Comparison of ENCODE assay signal across 15 cellular contexts in the genomic region with DNA sequence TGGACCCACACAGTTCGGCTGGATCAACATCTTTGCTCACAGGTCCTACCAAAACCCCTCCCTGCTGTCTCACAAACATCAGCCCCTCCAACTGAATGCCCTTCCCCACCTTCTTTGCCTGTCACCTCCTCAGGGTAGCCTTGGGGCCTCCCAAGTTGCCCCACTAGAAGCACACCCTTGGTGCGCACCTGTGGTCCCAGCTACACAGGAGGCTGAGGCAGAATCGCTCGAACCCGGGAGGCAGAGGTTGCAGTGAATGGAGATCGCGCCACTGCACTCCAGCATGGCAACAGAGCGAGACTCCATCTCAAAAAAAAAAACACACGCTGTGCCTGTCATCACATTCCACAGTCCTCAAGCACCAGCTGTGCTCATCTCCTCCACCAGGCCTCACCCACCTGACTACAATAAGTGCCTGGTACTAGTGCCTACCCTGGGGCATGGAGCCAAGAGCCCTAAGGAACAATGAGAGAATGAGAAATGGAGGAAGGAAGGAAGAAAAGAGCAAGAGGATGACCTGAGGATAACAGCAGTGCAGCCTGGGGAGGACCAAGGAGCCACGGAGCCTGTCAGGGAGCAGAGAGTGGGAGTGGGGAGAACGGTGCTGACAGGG. TPM values are rescaled to one million over a fixed set of nuclear protein-coding genes. Genes with fewer than 3 reads are reported as not detected.
DNase-seq lines count a peak whose midpoint lies in the region; ATAC-seq and TF ChIP-seq lines count a peak whose summit lies in the region.
"Had no signal": no experiment of that assay in that cellular context is flagged by ENCODE, and none has a peak within 500 bp of the region (broad histone marks: within the 10 kb centered on the region; RNA-seq: fewer than 3 reads in every experiment).

No MANE protein-coding gene starts in this region.

- no peaks in the 10 kb centered on the region for H3K9me3 ChIP-seq in OCI-LY3 (ENCODE audit: insufficient read depth, low read length)

- no peak for DNase-seq in endothelial cell (ENCODE audit: low spot score)
- DNase-seq in myocyte (ENCODE audit: low read depth): peak; percentile 30
- DNase-seq in NCI-H748 (lab: John Stamatoyannopoulos, UW; ENCODE audit: unreplicated experiment): no peak
- no peak for DNase-seq in germinal center (ENCODE audit: low spot score)
- DNase-seq: activated CD8-positive, alpha-beta memory T cell treated with anti-CD3 and anti-CD28 coated beads, Interleukin-2, amount 50 U/mL, for 4 hours; NCI-H1436; NCI-H510A treated with DMSO at 0.1 percent for 48 hours; stimulated activated naive CD4-positive, alpha-beta T cell treated with Interleukin-2 at 50 U/mL for 16 hours had no signal

- H3K4me2 ChIP-seq in OCI-LY3 (ENCODE audit: low read length): no peak overlapping the region

- peaks cover 4% of the 10 kb centered on the region for H3K27me3 Mint-ChIP-seq in endothelial cell (ENCODE audit: unreplicated experiment)
- H3K27me3 Mint-ChIP-seq: IgD-negative memory B cell had no signal

- H2AFZ ChIP-seq in ACC112 (ENCODE audit: low read length, unreplicated experiment): no peak overlapping the region
- H2AFZ ChIP-seq in OCI-LY3 (ENCODE audit: low read depth, low read length): no peak overlapping the region

- H3K36me3 ChIP-seq in ACC112 (ENCODE audit: insufficient read depth, low read length) (peaks cover 43% of the 10 kb centered on the region), OCI-LY3 (replicated peaks; ENCODE audit: low read depth, low read length) (peaks cover 53% of the 10 kb centered on the region)

- H3K9me3 Mint-ChIP-seq in endothelial cell (ENCODE audit: unreplicated experiment): no peaks in the 10 kb centered on the region

- H3K4me3 ChIP-seq in ACC112 (ENCODE audit: low read depth, low read length) (no peak overlapping the region), OCI-LY3 (ENCODE audit: low read length) (no peak overlapping the region)
- H3K4me3 ChIP-seq: skin epidermis had no signal

- H3K27me3 ChIP-seq in ACC112 (ENCODE audit: insufficient read depth, low read length) (no peaks in the 10 kb centered on the region), OCI-LY3 (ENCODE audit: low read depth, low read length) (no peaks in the 10 kb centered on the region)

- H3K9ac ChIP-seq in OCI-LY3 (ENCODE audit: low read length): no peak overlapping the region

- H3K79me2 ChIP-seq in ACC112 (ENCODE audit: control insufficient read depth, insufficient read depth, low read length, unreplicated experiment): peaks cover 50% of the 10 kb centered on the region
- H3K79me2 ChIP-seq in OCI-LY3 (ENCODE audit: low read length): peaks cover 89% of the 10 kb centered on the region

- no peak for ATAC-seq in GM19351 (IDR thresholded peaks at IDR 0.05; ENCODE audit: unreplicated experiment)
- no peak for ATAC-seq in HG02678 (IDR thresholded peaks at IDR 0.05; ENCODE audit: unreplicated experiment)
- ATAC-seq: esophagus mucosa had no signal

- no peak for TF ChIP-seq CTCF in OCI-LY3 (IDR thresholded peaks at IDR 0.05; ENCODE audit: low read depth, low read length)
- no peak for TF ChIP-seq CTCF in endothelial cell (IDR thresholded peaks at IDR 0.05; ENCODE audit: unreplicated experiment)

- H3K4me3 Mint-ChIP-seq in endothelial cell (ENCODE audit: unreplicated experiment): peak overlapping the region; percentile 52

- peaks cover 40% of the 10 kb centered on the region for H3K4me1 Mint-ChIP-seq in endothelial cell (ENCODE audit: unreplicated experiment)

- no peak overlapping the region for H3K27ac Mint-ChIP-seq in endothelial cell (ENCODE audit: unreplicated experiment)

- H3K4me1 ChIP-seq in ACC112 (ENCODE audit: control insufficient read depth, insufficient read depth, low read length, unreplicated experiment) (peaks cover 51% of the 10 kb centered on the region), OCI-LY3 (ENCODE audit: low read length) (peaks cover 28% of the 10 kb centered on the region)

- H3K27ac ChIP-seq in ACC112 (ENCODE audit: low read depth, low read length): peak overlapping the region; percentile 92
- peak overlapping the region; percentile 15; the same call in 1 of the 2 replicates for H3K27ac ChIP-seq in OCI-LY3 (ENCODE audit: low read length)

- peaks cover 46% of the 10 kb centered on the region for H3K36me3 Mint-ChIP-seq in endothelial cell (ENCODE audit: low read depth, unreplicated experiment)

- H4K20me1 ChIP-seq in OCI-LY3 (ENCODE audit: insufficient read depth, low read length): peaks cover 10% of the 10 kb centered on the region; the same call in 1 of the 2 replicates

RNA-seq across cellular contexts. Expression of gene RPN1, which starts 26.0 kb away (rescaled TPM):
- total RNA-seq in endothelial cell (ENCODE audit: unreplicated experiment) (250 TPM), myocyte (277 and 422 TPM in 2 replicates)
- polyA plus RNA-seq in myocyte (2012): 250 TPM
